Comparison of ENCODE assay signal across 18 cellular contexts in the genomic region with DNA sequence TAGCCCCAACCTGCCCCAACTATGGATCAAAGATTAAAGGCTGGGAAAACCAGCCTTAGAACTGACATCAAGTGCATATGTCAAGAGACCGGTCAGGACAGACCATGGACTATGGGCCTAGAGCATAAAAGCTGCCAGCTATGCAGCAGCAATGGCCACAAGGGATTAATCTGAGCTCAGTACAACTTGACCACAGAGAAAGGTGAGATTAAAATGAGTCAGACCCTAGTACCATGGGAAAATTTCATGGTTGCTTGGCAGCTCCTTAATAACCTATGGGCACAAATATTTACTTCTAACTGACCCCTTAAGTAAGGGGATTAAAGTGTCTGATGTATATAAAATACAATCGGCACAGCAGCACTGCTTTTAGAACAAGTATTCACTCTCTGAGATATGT. TPM values are rescaled to one million over a fixed set of nuclear protein-coding genes. Genes with fewer than 3 reads are reported as not detected.
A peak's percentile ranks its signal among the peaks of the same experiment; 100 is the strongest.
DNase-seq lines count a peak whose midpoint lies in the region; ATAC-seq and TF ChIP-seq lines count a peak whose summit lies in the region.
"Had no signal": no experiment of that assay in that cellular context is flagged by ENCODE, and none has a peak within 500 bp of the region (broad histone marks: within the 10 kb centered on the region; RNA-seq: fewer than 3 reads in every experiment).

No MANE protein-coding gene starts in this region.

- H3K27me3 ChIP-seq in PC-3 (ENCODE audit: low read length) (no peaks in the 10 kb centered on the region), neural progenitor cell (no peaks in the 10 kb centered on the region)
- H3K27me3 ChIP-seq: BLaER1 treated with 17β-estradiol and CSF1 and Interleukin-3, amounts not matched to agents 10 nM and 100 nM had no signal

- H3K4me1 Mint-ChIP-seq in HFFc6 (ENCODE audit: low read depth) (no peaks in the 10 kb centered on the region), neural progenitor cell (no peaks in the 10 kb centered on the region), chondrocyte (ENCODE audit: low read depth) (peaks cover 4% of the 10 kb centered on the region)
- H3K4me1 Mint-ChIP-seq: CD8-positive, alpha-beta memory T cell had no signal

- no peak overlapping the region for H3K27ac Mint-ChIP-seq in HFFc6
- peak overlapping the region; percentile 50 for H3K27ac Mint-ChIP-seq in neural progenitor cell
- no peak overlapping the region for H3K27ac Mint-ChIP-seq in chondrocyte (ENCODE audit: unreplicated experiment)
- H3K27ac Mint-ChIP-seq: CD8-positive, alpha-beta memory T cell had no signal

- no peak overlapping the region for H3K4me3 Mint-ChIP-seq in HFFc6
- no peak overlapping the region for H3K4me3 Mint-ChIP-seq in neural progenitor cell
- no peak overlapping the region for H3K4me3 Mint-ChIP-seq in chondrocyte (ENCODE audit: unreplicated experiment)
- H3K4me3 Mint-ChIP-seq: CD8-positive, alpha-beta memory T cell had no signal

- H3K4me3 ChIP-seq in PC-3 (ENCODE audit: low read length) (no peak overlapping the region), fibroblast of mammary gland (ENCODE audit: control insufficient read depth, low read depth, low read length) (no peak overlapping the region), neural progenitor cell (no peak overlapping the region)
- H3K4me3 ChIP-seq: BLaER1 treated with 17β-estradiol and CSF1 and Interleukin-3, amounts not matched to agents 10 nM and 100 nM; PC-9 had no signal

- TF ChIP-seq CTCF in HFFc6 (IDR thresholded peaks at IDR 0.05) (no peak), PC-3 (conservative IDR thresholded peaks at IDR 0.05; ENCODE audit: low read depth, low read length) (no peak), fibroblast of mammary gland (conservative IDR thresholded peaks at IDR 0.05; ENCODE audit: control insufficient read depth, insufficient read depth, low read depth, low read length) (no peak), neural progenitor cell (IDR thresholded peaks at IDR 0.05) (no peak), chondrocyte (IDR thresholded peaks at IDR 0.05) (no peak)

- no peaks in the 10 kb centered on the region for H3K9me3 ChIP-seq in PC-3 (ENCODE audit: low read length)
- H3K9me3 ChIP-seq in neural progenitor cell (ENCODE audit: low read depth), result peaks cover 9% of the 10 kb centered on the region

- H3K27ac ChIP-seq in PC-3 (ENCODE audit: low read length), result no peak overlapping the region
- H3K27ac ChIP-seq in neural progenitor cell, result no peak overlapping the region
- H3K27ac ChIP-seq: BLaER1 treated with 17β-estradiol and CSF1 and Interleukin-3, amounts not matched to agents 10 nM and 100 nM; PC-9 had no signal

- H3K27me3 Mint-ChIP-seq in HFFc6 (ENCODE audit: insufficient read depth) (no peaks in the 10 kb centered on the region; the same call in 1 of the 2 replicates), neural progenitor cell (ENCODE audit: insufficient read depth, low read depth) (no peaks in the 10 kb centered on the region), chondrocyte (ENCODE audit: low read depth) (no peaks in the 10 kb centered on the region)

- H3K79me2 ChIP-seq in PC-3 (ENCODE audit: low read length), result no peaks in the 10 kb centered on the region
- no peaks in the 10 kb centered on the region for H3K79me2 ChIP-seq in neural progenitor cell (ENCODE audit: low read depth)

- H3K9me3 Mint-ChIP-seq in HFFc6 (no peaks in the 10 kb centered on the region), neural progenitor cell (peaks cover 18% of the 10 kb centered on the region), chondrocyte (ENCODE audit: low read depth) (peaks cover 13% of the 10 kb centered on the region)

- H4K20me1 ChIP-seq in PC-3 (ENCODE audit: low read length) (no peaks in the 10 kb centered on the region), neural progenitor cell (ENCODE audit: low read depth) (no peaks in the 10 kb centered on the region)
- H4K20me1 ChIP-seq: BLaER1 treated with 17β-estradiol and CSF1 and Interleukin-3, amounts not matched to agents 10 nM and 100 nM had no signal

- peak; percentile 3 for DNase-seq in HFFc6
- DNase-seq in PC-3, result peak; percentile 35
- peak; percentile 53 for DNase-seq in fibroblast of mammary gland (ENCODE audit: low read depth)
- no peak for DNase-seq in neural progenitor cell (ENCODE audit: low spot score)
- no peak for DNase-seq in chondrocyte (ENCODE audit: low spot score)
- DNase-seq in stimulated activated CD4-positive, alpha-beta T cell treated with anti-CD3 and anti-CD28 coated beads, Interleukin-2, amount 100 ng/mL, for 24 hours, result no peak
- DNase-seq: CD8-positive, alpha-beta memory T cell; DND-41; GDM1; KBM-7; NCI-H1436; NCI-H2029; NCI-H2171 treated with DMSO at 0.1 percent for 48 hours; NCI-H510A; NCI-H82; PC-9 had no signal

- POLR2A ChIA-PET in PC-3 (lab: Charles Lee; ENCODE audit: unreplicated experiment), result no interaction called here

- no peaks in the 10 kb centered on the region for H3K36me3 Mint-ChIP-seq in HFFc6 (ENCODE audit: low read depth)
- H3K36me3 Mint-ChIP-seq in neural progenitor cell, result peaks cover 17% of the 10 kb centered on the region
- peaks cover 10% of the 10 kb centered on the region for H3K36me3 Mint-ChIP-seq in chondrocyte (ENCODE audit: low read depth)

- ATAC-seq in PC-3, result no peak
- ATAC-seq in GM21381 (IDR thresholded peaks at IDR 0.05; ENCODE audit: unreplicated experiment), result no peak

- H2AFZ ChIP-seq in PC-3 (ENCODE audit: low read length) (no peak overlapping the region), neural progenitor cell (replicated peaks) (no peak overlapping the region)
- H2AFZ ChIP-seq: PC-9 had no signal

- intact Hi-C loops in PC-3 (cut with micrococcal nuclease), result no loop called here

- H3K36me3 ChIP-seq in PC-3 (ENCODE audit: low read depth, low read length), result no peaks in the 10 kb centered on the region
- no peaks in the 10 kb centered on the region for H3K36me3 ChIP-seq in neural progenitor cell

- H3K9me2 ChIP-seq in PC-3 (replicated peaks; ENCODE audit: low read length), result no peaks in the 10 kb centered on the region

- no TSS peak for BruUV-seq in PC-3 (replicated peaks; lab: Mats Ljungman, UMichigan)

- H3K4me1 ChIP-seq in PC-3 (ENCODE audit: insufficient read depth, low read length), result 0 out of 2 replicates have a peak, but pooled peaks cover 3% of the 10 kb centered on the region
- H3K4me1 ChIP-seq in neural progenitor cell, result no peaks in the 10 kb centered on the region

- no peak overlapping the region for H3K4me2 ChIP-seq in PC-3 (ENCODE audit: low read length)
- H3K4me2 ChIP-seq in neural progenitor cell, result no peak overlapping the region
- H3K4me2 ChIP-seq: BLaER1 treated with 17β-estradiol and CSF1 and Interleukin-3, amounts not matched to agents 10 nM and 100 nM; PC-9 had no signal

- H3K9ac ChIP-seq in PC-3 (ENCODE audit: low read length), result no peak overlapping the region
- H3K9ac ChIP-seq in neural progenitor cell, result no peak overlapping the region
- H3K9ac ChIP-seq: BLaER1 treated with 17β-estradiol and CSF1 and Interleukin-3, amounts not matched to agents 10 nM and 100 nM had no signal

- no peaks in the 10 kb centered on the region for H3F3A ChIP-seq in PC-3 (ENCODE audit: low read length, unreplicated experiment)
- no peaks in the 10 kb centered on the region for H3F3A ChIP-seq in neural progenitor cell (ENCODE audit: low read depth)

- CTCF ChIA-PET in PC-3 (lab: Charles Lee), result no interaction called here

RNA-seq across cellular contexts. Expression of gene CBR4, which starts 54.4 kb away (rescaled TPM):
- total RNA-seq in HFFc6 (2021; fragmentation: NEBNext Ultra II Directional; extraction: Animal tissue kit (Norgen Biotek cat#: 25700)), result 10 to 100 TPM in 2 of 6 experiments, 1 to 10 TPM in 4; 8.3 to 10.4 (median 9.8) TPM
- 7.4 and 12.6 TPM in 2 replicates for total RNA-seq in PC-3 (2014; rRNA removed)
- total RNA-seq in neural progenitor cell (ENCODE audit: low replicate concordance), result 55.5 and 66.4 TPM in 2 replicates
- 15.2 to 19.7 TPM (median 15.7 TPM) in 3 replicates for total RNA-seq in chondrocyte

Comparison
In these comparisons a context has a peak if more than half of its experiments do, and no peak if none do; other contexts are left out.
1. DNase-seq: peak in HFFc6 (single experiment), PC-3 (single experiment) and fibroblast of mammary gland (single experiment); none in neural progenitor cell (single experiment), chondrocyte (single experiment) and stimulated activated CD4-positive, alpha-beta T cell treated with anti-CD3 and anti-CD28 coated beads, Interleukin-2, amount 100 ng/mL, for 24 hours (0 of 2).